In the genomic region with DNA sequence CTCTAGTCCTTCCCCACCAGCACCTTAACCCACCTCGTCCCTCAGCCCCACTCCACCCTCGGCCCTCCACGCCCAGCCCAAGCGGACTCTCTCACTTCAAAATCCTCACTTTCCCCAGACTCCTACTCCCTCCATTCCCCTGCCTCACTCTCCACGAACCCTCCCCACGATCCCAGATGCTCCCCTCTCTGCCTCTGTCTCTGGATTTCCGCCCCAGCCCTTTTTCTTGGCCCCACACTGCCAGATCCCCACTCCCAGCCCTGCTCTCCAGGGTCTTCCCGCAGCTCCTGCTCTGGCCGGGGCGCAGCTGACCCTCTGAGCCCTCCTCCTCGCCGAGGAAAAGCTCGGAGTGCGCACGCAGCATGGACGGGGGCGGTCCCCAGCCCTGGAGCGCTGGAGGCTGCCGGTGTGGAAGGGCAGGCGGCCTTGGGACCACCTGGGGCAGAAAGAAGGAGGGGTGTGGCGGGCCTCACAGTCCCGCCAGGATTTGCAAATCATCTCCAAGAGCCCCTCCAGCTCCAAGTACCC, we compare ENCODE assay signal across 14 cellular contexts. TPM values are rescaled to one million over a fixed set of nuclear protein-coding genes. Genes with fewer than 3 reads are reported as not detected.
DNase-seq lines count a peak whose midpoint lies in the region; ATAC-seq and TF ChIP-seq lines count a peak whose summit lies in the region.
"Had no signal": no experiment of that assay in that cellular context is flagged by ENCODE, and none has a peak within 500 bp of the region (broad histone marks: within the 10 kb centered on the region; RNA-seq: fewer than 3 reads in every experiment).

Gene TMEM114, minus strand, starts transcription at position 351 of the 528 bp plus-strand sequence. CDS start 673 bp downstream, outside the sequence.

- no peak within 1 kb of the TSS for H3K14ac ChIP-seq in IMR-90 (replicated peaks; ENCODE audit: low read depth, low read length)

- TF ChIP-seq CTCF in IMR-90 (conservative IDR thresholded peaks at IDR 0.05; ENCODE audit: low read depth, low read length) (no peak), foreskin keratinocyte (conservative IDR thresholded peaks at IDR 0.05) (no peak), neural progenitor cell (IDR thresholded peaks at IDR 0.05) (no peak)

- H3K9me1 ChIP-seq in IMR-90 (ENCODE audit: insufficient read depth, low read length): no peaks in the 10 kb centered on the region

- H3K27me3 ChIP-seq in IMR-90 (ENCODE audit: control insufficient read depth, insufficient read depth, low read length) (peaks cover 32% of the 10 kb centered on the region), foreskin keratinocyte (peaks cover 54% of the 10 kb centered on the region), neural progenitor cell (peaks cover 57% of the 10 kb centered on the region)

- DNase-seq in IMR-90 (no peak), foreskin keratinocyte (no peak), neural progenitor cell (ENCODE audit: low spot score) (peak; percentile 61), NCI-H1417 treated with DMSO at 0.1 percent for 48 hours (lab: John Stamatoyannopoulos, UW) (no peak), medulla oblongata (ENCODE audit: extremely low spot score) (no peak), HuH-7.5 (ENCODE audit: low spot score) (no peak)
- DNase-seq in activated CD4-positive, alpha-beta T cell treated with anti-CD3 and anti-CD28 coated beads, Interleukin-2, amount 50 U/mL, for 4 hours: no peak
- DNase-seq: hypothalamus, midbrain had no signal

- no peak within 1 kb of the TSS for H4K5ac ChIP-seq in IMR-90 (ENCODE audit: low read depth, low read length)

- H4K20me1 ChIP-seq in IMR-90 (ENCODE audit: insufficient read depth, low read length): no peaks in the 10 kb centered on the region
- H4K20me1 ChIP-seq in neural progenitor cell (ENCODE audit: low read depth): no peaks in the 10 kb centered on the region
- H4K20me1 ChIP-seq: BLaER1 had no signal

- H2BK20ac ChIP-seq in IMR-90 (ENCODE audit: low read depth, low read length): no peak within 1 kb of the TSS

- no TSS peak for BruUV-seq in IMR-90 (replicated peaks; lab: Mats Ljungman, UMichigan)

- no peak within 1 kb of the TSS for H2AK5ac ChIP-seq in IMR-90 (ENCODE audit: low read depth, low read length)

- H3K4me2 ChIP-seq in IMR-90 (ENCODE audit: low read depth, low read length) (no peak within 1 kb of the TSS), neural progenitor cell (peak within 1 kb of the TSS; percentile 88)
- H3K4me2 ChIP-seq: BLaER1 had no signal

- no peak within 1 kb of the TSS for H3K56ac ChIP-seq in IMR-90 (ENCODE audit: extremely low read depth, insufficient read depth, low read length)

- no peak within 1 kb of the TSS for H3K23ac ChIP-seq in IMR-90 (ENCODE audit: low read depth, low read length)

- no peaks in the 10 kb centered on the region for H3K36me3 ChIP-seq in ES-I3 (ENCODE audit: insufficient read depth, low read length)
- H3K36me3 ChIP-seq in IMR-90 (ENCODE audit: control insufficient read depth, insufficient read depth, low read length): no peaks in the 10 kb centered on the region
- no peaks in the 10 kb centered on the region for H3K36me3 ChIP-seq in neural progenitor cell
- H3K36me3 ChIP-seq: BLaER1 had no signal

- peaks cover 31% of the 10 kb centered on the region for H3K27me3 Mint-ChIP-seq in neural progenitor cell (ENCODE audit: insufficient read depth, low read depth)

- H3K9ac ChIP-seq in ES-I3 (ENCODE audit: low read depth, low read length): peak within 1 kb of the TSS; percentile 44
- no peak within 1 kb of the TSS for H3K9ac ChIP-seq in IMR-90 (ENCODE audit: low read depth, low read length)
- no peak within 1 kb of the TSS for H3K9ac ChIP-seq in neural progenitor cell
- H3K9ac ChIP-seq: BLaER1 had no signal

- H3K9me3 ChIP-seq in ES-I3 (ENCODE audit: control insufficient read depth, insufficient read depth, low read length) (no peaks in the 10 kb centered on the region), IMR-90 (ENCODE audit: control insufficient read depth, insufficient read depth, low read length) (peaks cover 2% of the 10 kb centered on the region; the same call in 1 of the 2 replicates), neural progenitor cell (ENCODE audit: low read depth) (no peaks in the 10 kb centered on the region)

- H2BK120ac ChIP-seq in IMR-90 (ENCODE audit: low read depth, low read length): no peak within 1 kb of the TSS

- no peaks in the 10 kb centered on the region for H3K79me1 ChIP-seq in IMR-90 (ENCODE audit: low read depth in 1 of 2, low read length in 2 of 2)

- no peak for TF ChIP-seq POLR2A in IMR-90 (IDR thresholded peaks at IDR 0.05; ENCODE audit: low read depth, low read length)

- H2AFZ ChIP-seq in IMR-90 (replicated peaks; ENCODE audit: low read length, poor library complexity): peak within 1 kb of the TSS; percentile 32
- peak within 1 kb of the TSS; percentile 83 for H2AFZ ChIP-seq in neural progenitor cell (replicated peaks)

- H2BK15ac ChIP-seq in IMR-90 (ENCODE audit: low read depth, low read length): no peak within 1 kb of the TSS

- H4K91ac ChIP-seq in IMR-90 (ENCODE audit: insufficient read depth, low read depth, low read length): no peak within 1 kb of the TSS

- peaks cover 7% of the 10 kb centered on the region for H3K4me1 Mint-ChIP-seq in neural progenitor cell

- H4K8ac ChIP-seq in IMR-90 (ENCODE audit: low read depth in 2 of 2, low read length in 2 of 2): no peak within 1 kb of the TSS

- H3K4me1 ChIP-seq in ES-I3 (ENCODE audit: insufficient read depth, low read length) (no peaks in the 10 kb centered on the region), IMR-90 (ENCODE audit: control insufficient read depth, insufficient read depth, low read length) (no peaks in the 10 kb centered on the region), foreskin keratinocyte (peaks cover 6% of the 10 kb centered on the region), neural progenitor cell (peaks cover 6% of the 10 kb centered on the region)
- H3K4me1 ChIP-seq: BLaER1 had no signal

- H3K4me3 ChIP-seq in IMR-90 (ENCODE audit: insufficient read depth, low read depth, low read length) (no peak within 1 kb of the TSS), neural progenitor cell (peak within 1 kb of the TSS; percentile 55)
- H3K4me3 ChIP-seq: BLaER1, SK-N-MC had no signal

- POLR2A ChIA-PET in IMR-90 (lab: Charles Lee; ENCODE audit: unreplicated experiment): no interaction called here

- dilution Hi-C loops in IMR-90 (cut with HindIII; ENCODE audit: low sequenced_read_pairs, unreplicated experiment): no loop called here

- no peak within 1 kb of the TSS for H2AK9ac ChIP-seq in IMR-90 (replicated peaks; ENCODE audit: low read depth, low read length, poor library complexity)

- in situ Hi-C loops in IMR-90 (cut with MboI; ENCODE audit: low sequenced_read_pairs): no loop called here

- H3K79me2 ChIP-seq in neural progenitor cell (ENCODE audit: low read depth): no peaks in the 10 kb centered on the region

- H2BK5ac ChIP-seq in IMR-90 (ENCODE audit: low read depth, low read length, poor library complexity, severe bottlenecking): peak within 1 kb of the TSS; percentile 54

- TF ChIP-seq RAD21 in IMR-90 (IDR thresholded peaks at IDR 0.05; ENCODE audit: low read length): no peak

- H3K27ac ChIP-seq in IMR-90 (ENCODE audit: insufficient read depth, low read length): no peak within 1 kb of the TSS
- peak within 1 kb of the TSS; percentile 13 for H3K27ac ChIP-seq in foreskin keratinocyte
- H3K27ac ChIP-seq in neural progenitor cell: no peak within 1 kb of the TSS
- H3K27ac ChIP-seq: BLaER1, SK-N-MC had no signal

- no peak within 1 kb of the TSS for H3K18ac ChIP-seq in IMR-90 (ENCODE audit: low read depth, low read length)

- H3F3A ChIP-seq in neural progenitor cell (ENCODE audit: low read depth): peaks cover 13% of the 10 kb centered on the region

- no peaks in the 10 kb centered on the region for H3K36me3 Mint-ChIP-seq in neural progenitor cell
- H3K36me3 Mint-ChIP-seq: activated naive CD4-positive, alpha-beta T cell treated with anti-CD3 and anti-CD28 coated beads, Interleukin-2, amount 50 U/mL, for 72 hours had no signal

- CTCF ChIA-PET in IMR-90 (lab: Yijun Ruan, JAX): no interaction called here

- ATAC-seq in IMR-90 (ENCODE audit: low read depth): no peak
- no peak for ATAC-seq in foreskin keratinocyte
- ATAC-seq: esophagus mucosa had no signal

- intact Hi-C loops in IMR-90 (cut with micrococcal nuclease): no loop called here

- H3K4ac ChIP-seq in IMR-90 (ENCODE audit: low read depth, low read length): no peak within 1 kb of the TSS

- peak within 1 kb of the TSS; percentile 79 for H3K4me3 Mint-ChIP-seq in neural progenitor cell

- H3K27ac Mint-ChIP-seq in neural progenitor cell: no peak within 1 kb of the TSS
- H3K27ac Mint-ChIP-seq: activated naive CD4-positive, alpha-beta T cell treated with anti-CD3 and anti-CD28 coated beads, Interleukin-2, amount 50 U/mL, for 72 hours had no signal

- WGBS in IMR-90 (ENCODE audit: extremely low coverage in 2 of 2, insufficient read length in 1 of 2), 2 experiments: 0% methylated on average over 3 of the region's 22 CpGs; no CpG with 5 or more reads in 1 of the 2 experiments

- no peaks in the 10 kb centered on the region for H3K9me3 Mint-ChIP-seq in neural progenitor cell
- H3K9me3 Mint-ChIP-seq: activated naive CD4-positive, alpha-beta T cell treated with anti-CD3 and anti-CD28 coated beads, Interleukin-2, amount 50 U/mL, for 72 hours had no signal

TF ChIP-seq in IMR-90, 13 proteins besides CTCF, POLR2A, EP300 and RAD21:
- no peak for TF ChIP-seq NFE2L2 (IDR thresholded peaks at IDR 0.05; ENCODE audit: low read depth, low read length)
- TF ChIP-seq, protein P1, sequence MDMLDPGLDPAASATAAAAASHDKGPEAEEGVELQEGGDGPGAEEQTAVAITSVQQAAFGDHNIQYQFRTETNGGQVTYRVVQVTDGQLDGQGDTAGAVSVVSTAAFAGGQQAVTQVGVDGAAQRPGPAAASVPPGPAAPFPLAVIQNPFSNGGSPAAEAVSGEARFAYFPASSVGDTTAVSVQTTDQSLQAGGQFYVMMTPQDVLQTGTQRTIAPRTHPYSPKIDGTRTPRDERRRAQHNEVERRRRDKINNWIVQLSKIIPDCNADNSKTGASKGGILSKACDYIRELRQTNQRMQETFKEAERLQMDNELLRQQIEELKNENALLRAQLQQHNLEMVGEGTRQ (IDR thresholded peaks at IDR 0.05; ENCODE audit: low read depth, low read length): no peak
TF ChIP-seq in IMR-90: peak in this region for 0.

RNA-seq across cellular contexts. Expression of gene TMEM114, which starts in this region (rescaled TPM):
- not detected in 2 replicates for total RNA-seq in IMR-90 (2012; rRNA removed)
- polyA plus RNA-seq in IMR-90 (2012; rRNA removed): not detected in 2 replicates
- not detected in 2 replicates for polyA plus RNA-seq in IMR-90 (2012; cell fraction: cytosol; rRNA removed)
- not detected in 2 replicates for polyA plus RNA-seq in IMR-90 (2012; cell fraction: nucleus; rRNA removed; ENCODE audit: low replicate concordance)
- total RNA-seq in foreskin keratinocyte: not detected in 2 replicates
- not detected in 2 replicates for polyA plus RNA-seq in foreskin keratinocyte
- 1.3 TPM in 1 of 2 replicates, not detected in the other for total RNA-seq in neural progenitor cell (ENCODE audit: low replicate concordance)
- total RNA-seq: activated naive CD4-positive, alpha-beta T cell treated with anti-CD3 and anti-CD28 coated beads, Interleukin-2, amount 50 U/mL, for 72 hours; esophagus mucosa had no signal
